17 cellular contexts compared by ENCODE assay signal in the genomic region with DNA sequence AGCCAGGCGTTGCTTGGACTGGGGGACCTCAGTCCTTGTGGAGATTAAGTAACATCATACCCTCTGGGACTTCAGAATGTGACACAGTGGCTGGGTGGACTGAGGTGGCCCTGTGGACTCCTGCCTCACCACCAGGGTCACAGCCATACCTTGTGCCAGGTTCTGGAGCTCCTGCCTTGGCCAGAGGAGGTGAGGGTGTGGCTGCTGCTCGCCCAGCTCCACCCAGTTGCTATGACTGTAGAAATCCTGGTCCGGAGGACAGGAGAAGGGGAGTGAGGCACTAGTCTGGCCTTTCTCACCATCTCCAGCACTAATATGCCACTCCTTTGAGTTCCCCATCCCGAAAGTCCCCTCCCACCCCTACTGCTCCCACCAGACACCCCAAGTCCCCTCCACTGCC. TPM values are rescaled to one million over a fixed set of nuclear protein-coding genes. Genes with fewer than 3 reads are reported as not detected.
DNase-seq lines count a peak whose midpoint lies in the region; ATAC-seq, FAIRE-seq and TF ChIP-seq lines count a peak whose summit lies in the region.
"Had no signal": no experiment of that assay in that cellular context is flagged by ENCODE, and none has a peak within 500 bp of the region (broad histone marks: within the 10 kb centered on the region; RNA-seq: fewer than 3 reads in every experiment).

No MANE protein-coding gene starts in this region.

- peaks cover 28% of the 10 kb centered on the region; the same call in 2 of the 3 replicates for H3K36me3 ChIP-seq in K562 (ENCODE audit: control insufficient read depth, insufficient read depth, low read length)
- peaks cover under 1 to 23% (median 18%) of the 10 kb centered on the region in 4 donors for H3K36me3 ChIP-seq in upper lobe of left lung

- H2BK15ac ChIP-seq in H9 (ENCODE audit: low read depth, low read length), result no peak overlapping the region

- BruUV-seq in K562 (replicated peaks; lab: Mats Ljungman, UMichigan), result no TSS peak

- H3K14ac ChIP-seq in H9 (ENCODE audit: insufficient read depth, low read length), result no peak overlapping the region

- H3K36me3 Mint-ChIP-seq in H9 (ENCODE audit: insufficient read depth in 1 of 3, low read depth in 3 of 3) (peaks cover 12 to 26% (median 12%) of the 10 kb centered on the region in 3 experiments; a peak in 6 of 7 replicates), nephron (ENCODE audit: low read depth) (peaks cover 5% of the 10 kb centered on the region)
- peaks cover 13% of the 10 kb centered on the region for H3K36me3 Mint-ChIP-seq in activated naive CD4-positive, alpha-beta T cell treated with anti-CD3 and anti-CD28 coated beads, Interleukin-2, amount 10 ng/mL, durations not matched to agents 7 days and 5 days

- H3K4me2 ChIP-seq in H9 (ENCODE audit: insufficient read depth, insufficient read length, low read length) (no peak overlapping the region), K562 (ENCODE audit: insufficient read depth, low read length) (0 out of 2 replicates have a peak overlapping the region, but pooled peaks have one; percentile 4)

- no peak overlapping the region for H2AK5ac ChIP-seq in H9 (ENCODE audit: insufficient read length, low read length)

- H3K4me1 Mint-ChIP-seq in H9 (peaks cover 5 to 10% of the 10 kb centered on the region in 2 experiments; a peak in 3 of 4 replicates), nephron (no peaks in the 10 kb centered on the region)
- H3K4me1 Mint-ChIP-seq in activated naive CD4-positive, alpha-beta T cell treated with anti-CD3 and anti-CD28 coated beads, Interleukin-2, amount 10 ng/mL, durations not matched to agents 7 days and 5 days, result peaks cover 62% of the 10 kb centered on the region

- no peaks in the 10 kb centered on the region for H3K23me2 ChIP-seq in H9 (ENCODE audit: insufficient read length, low read depth, low read length, poor library complexity, severe bottlenecking)

- H2BK20ac ChIP-seq in H9 (ENCODE audit: low read depth, low read length, poor library complexity, severe bottlenecking), result no peak overlapping the region

- in situ Hi-C loops in K562 (cut with MboI) (no loop called here), GM13977 (cut with MboI; ENCODE audit: low pct_unique_long_range_greater_than_20kb, low sequenced_read_pairs, unreplicated experiment) (no loop called here)

- H3K27ac Mint-ChIP-seq in H9, result peak overlapping the region in 1 of 3 experiments; percentile 73; a peak in 2 of 7 replicates
- peak overlapping the region; percentile 55 to 94 (median 91) for H3K27ac Mint-ChIP-seq in nephron
- H3K27ac Mint-ChIP-seq in activated naive CD4-positive, alpha-beta T cell treated with anti-CD3 and anti-CD28 coated beads, Interleukin-2, amount 10 ng/mL, durations not matched to agents 7 days and 5 days, result no peak overlapping the region

- FAIRE-seq in K562 (lab: Jason Lieb, UNC), result no peak

- H2BK5ac ChIP-seq in H9 (ENCODE audit: insufficient read length, low read length), result no peak overlapping the region

- ATAC-seq in K562 (no peak), upper lobe of left lung (ENCODE audit: low FRiP score in 2 of 2) (no peak)
- ATAC-seq: activated CD4-positive, CD25-positive, alpha-beta regulatory T cell treated with anti-CD3 and anti-CD28 coated beads, Interleukin-2, amount 50 U/mL, for 24 hours had no signal

- TF ChIP-seq EP300 in K562 (IDR thresholded peaks at IDR 0.05; ENCODE audit: low read length) (no peak), upper lobe of left lung (IDR thresholded peaks at IDR 0.05) (no peak)

- no peak for TF ChIP-seq RAD21 in K562 (CRISPR knock-in tag; conservative IDR thresholded peaks at IDR 0.05 in 1 of 2, IDR thresholded peaks at IDR 0.05 in 1 of 2)

- H3K9me3 ChIP-seq in H9 (ENCODE audit: control insufficient read depth, low read depth, low read length), result no peaks in the 10 kb centered on the region
- no peaks in the 10 kb centered on the region for H3K9me3 ChIP-seq in K562 (replicated peaks; ENCODE audit: control insufficient read depth, insufficient read depth, low read depth, low read length)
- no peaks in the 10 kb centered on the region for H3K9me3 ChIP-seq in upper lobe of left lung
- H3K9me3 ChIP-seq: adrenal gland, BE2C, sigmoid colon had no signal

- WGBS in H9 (ENCODE audit: extremely low coverage, insufficient read length, low lambda C conversion rate), result no CpG with 5 or more reads among the region's 4 CpGs
- WGBS in K562 (ENCODE audit: insufficient coverage, low coverage, missing lambda C conversion rate), result 47% methylated on average over 4 of the region's 4 CpGs
- WGBS in upper lobe of left lung, 2 donors, result 75 to 76% methylated on average over 4 of the region's 4 CpGs

- no peak overlapping the region for H4K5ac ChIP-seq in H9 (ENCODE audit: insufficient read length, low read depth, low read length)

- H3K4ac ChIP-seq in H9 (ENCODE audit: low read depth, low read length), result no peak overlapping the region

- H3K27me3 ChIP-seq in H9 (ENCODE audit: insufficient read depth, low read length), result no peaks in the 10 kb centered on the region
- H3K27me3 ChIP-seq in K562 (ENCODE audit: control insufficient read depth in 2 of 2, insufficient read depth in 2 of 2, low read length in 2 of 2), result no peaks in the 10 kb centered on the region
- no peaks in the 10 kb centered on the region for H3K27me3 ChIP-seq in upper lobe of left lung
- H3K27me3 ChIP-seq: adrenal gland, BE2C, sigmoid colon had no signal

- H3K4me1 ChIP-seq in H9 (ENCODE audit: insufficient read depth, low read length) (no peaks in the 10 kb centered on the region), K562 (replicated peaks in 1 of 2; ENCODE audit: control insufficient read depth in 2 of 2, insufficient read depth in 2 of 2, low read length in 2 of 2) (peaks cover 47 to 87% of the 10 kb centered on the region in 2 experiments), upper lobe of left lung (peaks cover 7 to 22% (median 12%) of the 10 kb centered on the region in 4 donors)

- no peak for TF ChIP-seq CTCF in 22Rv1 (IDR thresholded peaks at IDR 0.05)
- TF ChIP-seq CTCF in H9 (conservative IDR thresholded peaks at IDR 0.05), result peak; percentile 11; the same call in 1 of the 3 replicates
- no peak for TF ChIP-seq CTCF in K562 (IDR thresholded peaks at IDR 0.05 in 2 of 3, conservative IDR thresholded peaks at IDR 0.05 in 1 of 3; ENCODE audit: insufficient read depth in 2 of 3, low read depth in 1 of 3, low read length in 3 of 3)
- no peak for TF ChIP-seq CTCF in nephron (IDR thresholded peaks at IDR 0.05; ENCODE audit: unreplicated experiment in 3 of 3)
- no peak for TF ChIP-seq CTCF in GM13977 (IDR thresholded peaks at IDR 0.05; ENCODE audit: extremely low read depth, insufficient read depth, missing control alignments)
- TF ChIP-seq CTCF in upper lobe of left lung (IDR thresholded peaks at IDR 0.05), result no peak

- no peak overlapping the region for H3K4me3 Mint-ChIP-seq in H9
- peak overlapping the region in 1 of 3 experiments; percentile 58 for H3K4me3 Mint-ChIP-seq in nephron
- H3K4me3 Mint-ChIP-seq in activated naive CD4-positive, alpha-beta T cell treated with anti-CD3 and anti-CD28 coated beads, Interleukin-2, amount 10 ng/mL, durations not matched to agents 7 days and 5 days, result no peak overlapping the region

- no peaks in the 10 kb centered on the region for H3K79me1 ChIP-seq in H9 (ENCODE audit: insufficient read depth, low read depth, low read length, poor library complexity, severe bottlenecking)

- H2BK12ac ChIP-seq in H9 (ENCODE audit: insufficient read length, low read depth, low read length), result no peak overlapping the region

- H2AFZ ChIP-seq in H9 (ENCODE audit: low read length) (no peak overlapping the region), K562 (ENCODE audit: low read depth, low read length) (peak overlapping the region; percentile 50)

- no peaks in the 10 kb centered on the region for H3K27me3 Mint-ChIP-seq in H9 (ENCODE audit: low read depth)
- no peaks in the 10 kb centered on the region for H3K27me3 Mint-ChIP-seq in nephron (ENCODE audit: low read depth)
- peaks cover 5% of the 10 kb centered on the region for H3K27me3 Mint-ChIP-seq in activated naive CD4-positive, alpha-beta T cell treated with anti-CD3 and anti-CD28 coated beads, Interleukin-2, amount 10 ng/mL, durations not matched to agents 7 days and 5 days

- H3K4me3 ChIP-seq in K562 (no peak overlapping the region), upper lobe of left lung (no peak overlapping the region)
- H3K4me3 ChIP-seq: adrenal gland, sigmoid colon had no signal

- H3K9me1 ChIP-seq in K562 (ENCODE audit: control insufficient read depth, insufficient read depth, low read length), result peaks cover 6% of the 10 kb centered on the region

- H3K79me2 ChIP-seq in H9 (ENCODE audit: insufficient read depth, low read length), result no peaks in the 10 kb centered on the region
- H3K79me2 ChIP-seq in K562 (ENCODE audit: control insufficient read depth, insufficient read depth, low read length), result no peaks in the 10 kb centered on the region

- TF ChIP-seq POLR2A in K562 (conservative IDR thresholded peaks at IDR 0.05), result no peak
- no peak for TF ChIP-seq POLR2A in upper lobe of left lung (IDR thresholded peaks at IDR 0.05)

- no peak overlapping the region for H4K8ac ChIP-seq in H9 (replicated peaks; ENCODE audit: insufficient read length, low read depth, low read length)

- H4K20me1 ChIP-seq in H9 (ENCODE audit: control insufficient read depth, insufficient read depth, insufficient read length) (no peaks in the 10 kb centered on the region), K562 (replicated peaks; ENCODE audit: control insufficient read depth, insufficient read depth, low read length) (no peaks in the 10 kb centered on the region)

- no peak overlapping the region for H3T11ph ChIP-seq in H9 (ENCODE audit: low read length)

- DNase-seq in H9, result no peak
- DNase-seq in K562 (ENCODE audit: extremely low read depth in 1 of 4, low spot score in 3 of 4), result peak in 1 of 4 experiments; percentile 55
- DNase-seq in GM13977 (ENCODE audit: low spot score), result no peak
- DNase-seq in activated naive CD4-positive, alpha-beta T cell (lab: John Stamatoyannopoulos, UW), result no peak
- no peak for DNase-seq in upper lobe of left lung
- DNase-seq in activated naive CD4-positive, alpha-beta T cell treated with anti-CD3 and anti-CD28 coated beads, Interleukin-2, amount 10 ng/mL, durations not matched to agents 7 days and 5 days, result no peak
- DNase-seq: adrenal gland; BE2C; NCI-H1105; NCI-H2227 treated with DMSO at 0.1 percent for 48 hours; nucleus accumbens; sigmoid colon; stimulated activated CD4-positive, alpha-beta T cell treated with anti-CD3 and anti-CD28 coated beads, Interleukin-4, amount 100 ng/mL, for 4 hours had no signal

- no peak overlapping the region for H2BK120ac ChIP-seq in H9 (ENCODE audit: low read depth, low read length, poor library complexity, severe bottlenecking)

- POLR2A ChIA-PET in K562 (lab: Yijun Ruan, JAX), result interaction anchor here (0.5 to 8.8 kb wide), 27 partner anchors 8 to 114 kb away, joined by 3 to 38 read pairs (median 4); partner anchors contain the start of genes C6orf47, CLIC1, CSNK2B and GPANK1

- peak overlapping the region; percentile 81 for H3K27ac ChIP-seq in 22Rv1
- no peak overlapping the region for H3K27ac ChIP-seq in H9 (ENCODE audit: insufficient read length, low read depth, low read length)
- H3K27ac ChIP-seq in K562 (ENCODE audit: extremely low read depth, low read depth, low read length), result peak overlapping the region; percentile 31; the same call in 2 of the 3 replicates
- no peak overlapping the region for H3K27ac ChIP-seq in upper lobe of left lung
- H3K27ac ChIP-seq: adrenal gland, sigmoid colon had no signal

- CTCF ChIA-PET in K562 (lab: Yijun Ruan, JAX; ENCODE audit: low intra/inter-chr PET ratio), result no interaction called here
- CTCF ChIA-PET in activated naive CD4-positive, alpha-beta T cell treated with anti-CD3 and anti-CD28 coated beads, Interleukin-2, amount 10 ng/mL, durations not matched to agents 7 days and 5 days (lab: Charles Lee), result interaction anchor here (2.5 kb wide), 1 partner anchor 15 kb away, joined by 11 read pairs; no protein-coding TSS in a partner anchor

- no peaks in the 10 kb centered on the region for H3K9me3 Mint-ChIP-seq in H9
- no peaks in the 10 kb centered on the region for H3K9me3 Mint-ChIP-seq in nephron
- H3K9me3 Mint-ChIP-seq in activated naive CD4-positive, alpha-beta T cell treated with anti-CD3 and anti-CD28 coated beads, Interleukin-2, amount 10 ng/mL, durations not matched to agents 7 days and 5 days, result peaks cover 3% of the 10 kb centered on the region

- intact Hi-C loops in K562 (cut with micrococcal nuclease), result loop anchor here (10.0 kb wide), 1 partner anchor 230 kb away; the partner anchor contains the start of genes ATP6V1G2, DDX39B and NFKBIL1

- H3K9ac ChIP-seq in H9 (ENCODE audit: extremely low read depth, insufficient read length, low read length), result no peak overlapping the region
- peak overlapping the region; percentile 1 to 88; a peak in 3 of 4 replicates for H3K9ac ChIP-seq in K562 (ENCODE audit: insufficient read depth in 1 of 2, low read depth in 2 of 2, low read length in 2 of 2)

- H3K56ac ChIP-seq in H9 (ENCODE audit: insufficient read length, low read depth, low read length), result no peak overlapping the region

- no peak overlapping the region for H3K18ac ChIP-seq in H9 (ENCODE audit: insufficient read length, low read depth, low read length)

- H3K23ac ChIP-seq in H9 (ENCODE audit: insufficient read length, low read depth, low read length), result no peak overlapping the region

- H4K91ac ChIP-seq in H9 (ENCODE audit: insufficient read length, low read depth, low read length), result no peak overlapping the region

RNA-seq across cellular contexts. Expression of gene VWA7, which starts 1.9 kb away (rescaled TPM):
- total RNA-seq in H9 (2021) (2.5 TPM in 2 replicates), K562 (2014; rRNA removed) (0.65 and 0.68 TPM in 2 replicates), K562 (2014; rRNA removed; fragmentation: Illumina TruSeq; extraction: Trizol) (0.70 and 0.95 TPM in 2 replicates), K562 (2015; rRNA removed; fragmentation: Illumina TruSeq; extraction: Trizol) (0.36 and 0.49 TPM in 2 replicates), K562 (2021) (1.8 and 2.9 TPM in 2 replicates), upper lobe of left lung (1 to 10 TPM; 4.0 to 7.4 (median 6.6) TPM)
- 12.4 and 19.7 TPM in 2 replicates for total RNA-seq in K562 (2011; cell fraction: chromatin; rRNA removed; ENCODE audit: low replicate concordance)
- 11.3 and 16.5 TPM in 2 replicates for total RNA-seq in K562 (2011; cell fraction: nucleolus; rRNA removed)
- 10.5 and 14.0 TPM in 2 replicates for total RNA-seq in K562 (2011; cell fraction: nucleoplasm; rRNA removed)
- polyA plus RNA-seq in K562 (2011; rRNA removed) (1.0 and 1.7 TPM in 2 replicates), K562 (2014; fragmentation: Illumina TruSeq; extraction: Trizol) (1.1 and 1.3 TPM in 2 replicates), K562 (2014; fragmentation: Nextera tagmentation; extraction: Ambion mirVana) (under 1 TPM; 0.18 to 0.32 TPM), K562 (2014; rRNA removed) (2.4 and 3.0 TPM in 2 replicates)
- 0.83 and 2.5 TPM in 2 replicates for polyA plus RNA-seq in K562 (2011; cell fraction: cytosol; rRNA removed)
- polyA plus RNA-seq in K562 (2011; cell fraction: nucleus; rRNA removed), result 6.5 and 17.2 TPM in 2 replicates
- polyA plus RNA-seq in K562 (2012), result 2.2 and 4.0 TPM in 2 replicates
- 0.33 and 1.4 TPM in 2 replicates for polyA minus RNA-seq in K562 (2011; rRNA and poly(A)+ RNA removed)
- 0.55 and 2.2 TPM in 2 replicates for polyA minus RNA-seq in K562 (2011; cell fraction: cytosol; rRNA and poly(A)+ RNA removed)
- polyA minus RNA-seq in K562 (2011; cell fraction: nucleus; rRNA and poly(A)+ RNA removed), result 3.7 and 4.3 TPM in 2 replicates

RNA-seq across cellular contexts. Expression of gene SAPCD1, which starts 12.7 kb away (rescaled TPM):
- total RNA-seq in H9 (2021) (3.2 and 4.3 TPM in 2 replicates), K562 (2014; rRNA removed) (5.9 and 6.5 TPM in 2 replicates), K562 (2014; rRNA removed; fragmentation: Illumina TruSeq; extraction: Trizol) (7.0 and 7.4 TPM in 2 replicates), K562 (2015; rRNA removed; fragmentation: Illumina TruSeq; extraction: Trizol) (5.8 and 7.5 TPM in 2 replicates), K562 (2021) (13.4 and 15.8 TPM in 2 replicates), upper lobe of left lung (10 to 100 TPM in 1 of 6 donors, 1 to 10 TPM in 5; 1.1 to 15.7 (median 5.3) TPM)
- total RNA-seq in K562 (2011; cell fraction: chromatin; rRNA removed; ENCODE audit: low replicate concordance), result 127 and 183 TPM in 2 replicates
- total RNA-seq in K562 (2011; cell fraction: nucleolus; rRNA removed), result 43.2 and 49.2 TPM in 2 replicates
- total RNA-seq in K562 (2011; cell fraction: nucleoplasm; rRNA removed), result 129 and 205 TPM in 2 replicates
- polyA plus RNA-seq in K562 (2011; rRNA removed) (11.7 and 17.8 TPM in 2 replicates), K562 (2014; fragmentation: Illumina TruSeq; extraction: Trizol) (12.9 and 18.4 TPM in 2 replicates), K562 (2014; fragmentation: Nextera tagmentation; extraction: Ambion mirVana) (1 to 10 TPM; 2.6 to 3.2 TPM), K562 (2014; rRNA removed) (17.1 and 30.2 TPM in 2 replicates)
- polyA plus RNA-seq in K562 (2011; cell fraction: cytosol; rRNA removed), result 4.3 and 5.0 TPM in 2 replicates
- polyA plus RNA-seq in K562 (2011; cell fraction: nucleus; rRNA removed), result 169 and 188 TPM in 2 replicates
- 14.3 and 26.9 TPM in 2 replicates for polyA plus RNA-seq in K562 (2012)
- 3.2 and 4.9 TPM in 2 replicates for polyA minus RNA-seq in K562 (2011; rRNA and poly(A)+ RNA removed)
- 4.2 TPM in 1 of 2 replicates, not detected in the other for polyA minus RNA-seq in K562 (2011; cell fraction: cytosol; rRNA and poly(A)+ RNA removed)
- 10.4 and 14.8 TPM in 2 replicates for polyA minus RNA-seq in K562 (2011; cell fraction: nucleus; rRNA and poly(A)+ RNA removed)
- total RNA-seq: cerebellum had no signal

RNA-seq across cellular contexts. Expression of gene VARS1, which starts 20.4 kb away (rescaled TPM):
- total RNA-seq in H9 (2021) (148 and 154 TPM in 2 replicates), K562 (2014; rRNA removed) (155 and 210 TPM in 2 replicates), K562 (2014; rRNA removed; fragmentation: Illumina TruSeq; extraction: Trizol) (187 and 202 TPM in 2 replicates), K562 (2015; rRNA removed; fragmentation: Illumina TruSeq; extraction: Trizol) (128 and 130 TPM in 2 replicates), K562 (2021) (484 and 488 TPM in 2 replicates), upper lobe of left lung (10 to 100 TPM; 21.2 to 67.8 (median 39.7) TPM)
- 246 and 727 TPM in 2 replicates for total RNA-seq in K562 (2011; cell fraction: chromatin; rRNA removed; ENCODE audit: low replicate concordance)
- total RNA-seq in K562 (2011; cell fraction: nucleolus; rRNA removed), result 447 and 517 TPM in 2 replicates
- total RNA-seq in K562 (2011; cell fraction: nucleoplasm; rRNA removed), result 263 and 281 TPM in 2 replicates
- polyA plus RNA-seq in K562 (2011; rRNA removed) (37.9 and 95.1 TPM in 2 replicates), K562 (2014; fragmentation: Illumina TruSeq; extraction: Trizol) (282 and 332 TPM in 2 replicates), K562 (2014; fragmentation: Nextera tagmentation; extraction: Ambion mirVana) (10 to 100 TPM in 1 of 2 experiments, 1 to 10 TPM in 1; 2.9 to 10.4 TPM), K562 (2014; rRNA removed) (128 and 129 TPM in 2 replicates)
- polyA plus RNA-seq in K562 (2011; cell fraction: cytosol; rRNA removed), result 43.0 and 64.6 TPM in 2 replicates
- 313 and 459 TPM in 2 replicates for polyA plus RNA-seq in K562 (2011; cell fraction: nucleus; rRNA removed)
- 232 and 255 TPM in 2 replicates for polyA plus RNA-seq in K562 (2012)
- polyA minus RNA-seq in K562 (2011; rRNA and poly(A)+ RNA removed), result 80.3 and 127 TPM in 2 replicates
- polyA minus RNA-seq in K562 (2011; cell fraction: cytosol; rRNA and poly(A)+ RNA removed), result 209 and 273 TPM in 2 replicates
- 119 and 142 TPM in 2 replicates for polyA minus RNA-seq in K562 (2011; cell fraction: nucleus; rRNA and poly(A)+ RNA removed)

RNA-seq across cellular contexts. Expression of gene LSM2, which starts 31.6 kb away (rescaled TPM):
- total RNA-seq in H9 (2021) (114 and 123 TPM in 2 replicates), K562 (2014; rRNA removed) (163 and 271 TPM in 2 replicates), K562 (2014; rRNA removed; fragmentation: Illumina TruSeq; extraction: Trizol) (244 and 250 TPM in 2 replicates), K562 (2015; rRNA removed; fragmentation: Illumina TruSeq; extraction: Trizol) (195 and 196 TPM in 2 replicates), K562 (2021) (223 and 232 TPM in 2 replicates), upper lobe of left lung (10 to 100 TPM in 5 of 6 donors, 1 to 10 TPM in 1; 5.0 to 44.9 (median 20.9) TPM)
- total RNA-seq in K562 (2011; cell fraction: chromatin; rRNA removed; ENCODE audit: low replicate concordance), result 30.0 and 54.3 TPM in 2 replicates
- 63.9 and 68.4 TPM in 2 replicates for total RNA-seq in K562 (2011; cell fraction: nucleolus; rRNA removed)
- 72.4 and 107 TPM in 2 replicates for total RNA-seq in K562 (2011; cell fraction: nucleoplasm; rRNA removed)
- polyA plus RNA-seq in K562 (2011; rRNA removed) (154 and 184 TPM in 2 replicates), K562 (2014; fragmentation: Illumina TruSeq; extraction: Trizol) (223 and 256 TPM in 2 replicates), K562 (2014; fragmentation: Nextera tagmentation; extraction: Ambion mirVana) (100 to 1,000 TPM; 405 to 407 TPM), K562 (2014; rRNA removed) (159 and 218 TPM in 2 replicates)
- 318 and 368 TPM in 2 replicates for polyA plus RNA-seq in K562 (2011; cell fraction: cytosol; rRNA removed)
- 114 and 133 TPM in 2 replicates for polyA plus RNA-seq in K562 (2011; cell fraction: nucleus; rRNA removed)
- 208 and 220 TPM in 2 replicates for polyA plus RNA-seq in K562 (2012)
- 135 and 188 TPM in 2 replicates for polyA minus RNA-seq in K562 (2011; rRNA and poly(A)+ RNA removed)
- 127 and 129 TPM in 2 replicates for polyA minus RNA-seq in K562 (2011; cell fraction: cytosol; rRNA and poly(A)+ RNA removed)
- polyA minus RNA-seq in K562 (2011; cell fraction: nucleus; rRNA and poly(A)+ RNA removed), result 13.7 and 23.7 TPM in 2 replicates

RNA-seq across cellular contexts. Expression of gene MSH5, which starts 35.4 kb away (rescaled TPM):
- total RNA-seq in H9 (2021) (21.5 and 22.4 TPM in 2 replicates), K562 (2014; rRNA removed) (21.1 and 34.7 TPM in 2 replicates), K562 (2014; rRNA removed; fragmentation: Illumina TruSeq; extraction: Trizol) (46.6 and 47.6 TPM in 2 replicates), K562 (2015; rRNA removed; fragmentation: Illumina TruSeq; extraction: Trizol) (34.3 and 37.9 TPM in 2 replicates), K562 (2021) (75.4 and 82.7 TPM in 2 replicates), upper lobe of left lung (10 to 100 TPM in 4 of 6 donors, 1 to 10 TPM in 2; 7.3 to 52.4 (median 13.1) TPM)
- total RNA-seq in K562 (2011; cell fraction: chromatin; rRNA removed; ENCODE audit: low replicate concordance), result 1,865 and 2,284 TPM in 2 replicates
- total RNA-seq in K562 (2011; cell fraction: nucleolus; rRNA removed), result 827 and 897 TPM in 2 replicates
- total RNA-seq in K562 (2011; cell fraction: nucleoplasm; rRNA removed), result 1,204 and 1,437 TPM in 2 replicates
- polyA plus RNA-seq in K562 (2011; rRNA removed) (104 and 202 TPM in 2 replicates), K562 (2014; fragmentation: Illumina TruSeq; extraction: Trizol) (52.5 and 52.8 TPM in 2 replicates), K562 (2014; fragmentation: Nextera tagmentation; extraction: Ambion mirVana) (10 to 100 TPM; 12.5 to 14.0 TPM), K562 (2014; rRNA removed) (80.2 and 84.7 TPM in 2 replicates)
- 42.0 and 70.8 TPM in 2 replicates for polyA plus RNA-seq in K562 (2011; cell fraction: cytosol; rRNA removed)
- polyA plus RNA-seq in K562 (2011; cell fraction: nucleus; rRNA removed), result 1,103 and 1,564 TPM in 2 replicates
- polyA plus RNA-seq in K562 (2012), result 30.9 and 84.7 TPM in 2 replicates
- polyA minus RNA-seq in K562 (2011; rRNA and poly(A)+ RNA removed), result 112 and 145 TPM in 2 replicates
- 40.0 and 59.2 TPM in 2 replicates for polyA minus RNA-seq in K562 (2011; cell fraction: cytosol; rRNA and poly(A)+ RNA removed)
- polyA minus RNA-seq in K562 (2011; cell fraction: nucleus; rRNA and poly(A)+ RNA removed), result 239 and 424 TPM in 2 replicates

Comparison
In these comparisons a context has a peak if more than half of its experiments do, and no peak if none do; other contexts are left out.
1. H3K27ac ChIP-seq: peak in 22Rv1 (single experiment) and K562 (single experiment); none in H9 (single experiment) and upper lobe of left lung (0 of 4).